23 cellular contexts compared by ENCODE assay signal in genomic region chr4:28388471-28388870, GRCh38.
"Had no signal": no experiment of that assay in that cellular context is flagged by ENCODE, and none has a peak within 500 bp of the region (broad histone marks: within the 10 kb centered on the region; RNA-seq: fewer than 3 reads in every experiment).

No MANE protein-coding gene starts in this region.

- H3K4me1 ChIP-seq: adrenal gland, ascending aorta, body of pancreas had no signal

- H3K27ac ChIP-seq: adrenal gland, ascending aorta, body of pancreas had no signal

- H3K9me3 ChIP-seq: adrenal gland, ascending aorta, body of pancreas had no signal

- H3K4me3 ChIP-seq: adrenal gland, ascending aorta, body of pancreas had no signal

- H3K4me3 Mint-ChIP-seq: activated CD4-positive, alpha-beta memory T cell treated with anti-CD3 and anti-CD28 coated beads, Interleukin-2, amount 10 ng/mL, durations not matched to agents 7 days and 5 days; activated naive CD4-positive, alpha-beta T cell treated with anti-CD3 and anti-CD28 coated beads, Interleukin-2, amount 10 ng/mL, durations not matched to agents 7 days and 5 days; activated naive CD8-positive, alpha-beta T cell treated with anti-CD3 and anti-CD28 coated beads for 36 hours; activated T-cell treated with anti-CD3 and anti-CD28 coated beads, Interleukin-2, amount 50 U/mL, for 72 hours had no signal

- H3K27ac Mint-ChIP-seq: activated CD4-positive, alpha-beta memory T cell treated with anti-CD3 and anti-CD28 coated beads, Interleukin-2, amount 10 ng/mL, durations not matched to agents 7 days and 5 days; activated naive CD4-positive, alpha-beta T cell treated with anti-CD3 and anti-CD28 coated beads, Interleukin-2, amount 10 ng/mL, durations not matched to agents 7 days and 5 days; activated naive CD8-positive, alpha-beta T cell treated with anti-CD3 and anti-CD28 coated beads for 36 hours; activated T-cell treated with anti-CD3 and anti-CD28 coated beads, Interleukin-2, amount 50 U/mL, for 72 hours; activated T-helper 2 cell treated with anti-CD3 and anti-CD28 coated beads, Interferon-gamma antibody, Interleukin-2, Interleukin-4, amounts not matched to agents 10 μg/mL and 5 μg/mL and 100 μg/mL, durations not matched to agents 14 hours and 24 hours and 36 hours had no signal

- DNase-seq: activated CD4-positive, alpha-beta memory T cell treated with anti-CD3 and anti-CD28 coated beads, Interleukin-2, amount 10 ng/mL, durations not matched to agents 7 days and 5 days; activated CD4-positive, alpha-beta T cell treated with anti-CD3 and anti-CD28 coated beads, Interleukin-2, amount 50 U/mL, for 1 hour; activated CD4-positive, CD25-positive, alpha-beta regulatory T cell; activated gamma-delta T cell treated with Interleukin-2 at 50 U/mL for 16 hours; activated naive CD4-positive, alpha-beta T cell treated with anti-CD3 and anti-CD28 coated beads, Interleukin-2, amount 10 ng/mL, durations not matched to agents 7 days and 5 days; activated naive CD8-positive, alpha-beta T cell treated with anti-CD3 and anti-CD28 coated beads for 36 hours; activated T-cell treated with anti-CD3 and anti-CD28 coated beads, Interleukin-2, amount 50 U/mL, for 72 hours; adrenal gland; body of pancreas; Karpas-422; NCI-H1092; NCI-H1417; NCI-H1930; NCI-H2171; NCI-H226; NCI-H510A; NCI-H526 treated with DMSO at 0.1 percent for 48 hours; NCI-H82; SIG-M5; T-helper 2 cell; T1000 had no signal

- H3K36me3 Mint-ChIP-seq: activated naive CD4-positive, alpha-beta T cell treated with anti-CD3 and anti-CD28 coated beads, Interleukin-2, amount 10 ng/mL, durations not matched to agents 7 days and 5 days; activated naive CD8-positive, alpha-beta T cell treated with anti-CD3 and anti-CD28 coated beads for 36 hours had no signal

- H3K4me1 Mint-ChIP-seq: activated CD4-positive, alpha-beta memory T cell treated with anti-CD3 and anti-CD28 coated beads, Interleukin-2, amount 10 ng/mL, durations not matched to agents 7 days and 5 days; activated naive CD4-positive, alpha-beta T cell treated with anti-CD3 and anti-CD28 coated beads, Interleukin-2, amount 10 ng/mL, durations not matched to agents 7 days and 5 days; activated naive CD8-positive, alpha-beta T cell treated with anti-CD3 and anti-CD28 coated beads for 36 hours had no signal

- H3K36me3 ChIP-seq: adrenal gland, ascending aorta had no signal

- H3K27me3 ChIP-seq: adrenal gland, ascending aorta, body of pancreas had no signal

- H3K27me3 Mint-ChIP-seq: activated CD4-positive, alpha-beta memory T cell treated with anti-CD3 and anti-CD28 coated beads, Interleukin-2, amount 10 ng/mL, durations not matched to agents 7 days and 5 days; activated naive CD4-positive, alpha-beta T cell treated with anti-CD3 and anti-CD28 coated beads, Interleukin-2, amount 10 ng/mL, durations not matched to agents 7 days and 5 days; activated naive CD8-positive, alpha-beta T cell treated with anti-CD3 and anti-CD28 coated beads for 36 hours had no signal
